ENCODE assay signal across 6 cellular contexts in the genomic region with DNA sequence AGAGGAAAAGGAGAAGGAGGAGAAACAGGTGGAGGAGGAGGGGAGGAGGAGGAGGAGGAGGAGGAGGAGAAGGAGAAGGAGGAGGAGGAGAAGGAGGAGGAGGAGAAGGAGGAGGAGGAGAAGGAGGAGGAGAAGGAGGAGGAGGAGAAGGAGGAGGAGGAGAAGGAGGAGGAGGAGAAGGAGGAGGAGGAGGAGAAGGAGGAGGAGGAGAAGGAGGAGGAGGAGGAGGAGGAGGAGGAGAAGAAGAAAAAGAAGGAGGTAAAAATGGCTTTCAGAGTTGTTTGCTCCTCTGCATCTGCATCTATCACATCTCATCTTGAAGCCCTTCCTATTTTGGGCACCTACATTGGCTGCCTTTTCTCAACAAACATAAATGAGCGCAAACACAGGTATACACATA. TPM values are rescaled to one million over a fixed set of nuclear protein-coding genes. Genes with fewer than 3 reads are reported as not detected.
DNase-seq lines count a peak whose midpoint lies in the region; ATAC-seq and TF ChIP-seq lines count a peak whose summit lies in the region.
"Not testable (repeated sequence)": the region's sequence is repeated elsewhere in the genome, so short reads cannot be mapped to it uniquely, and the experiment has no call there.
"Had no signal": no experiment of that assay in that cellular context is flagged by ENCODE, and none has a peak within 500 bp of the region (broad histone marks: within the 10 kb centered on the region; RNA-seq: fewer than 3 reads in every experiment).

No MANE protein-coding gene starts in this region.

- ATAC-seq in PC-3 = not testable (repeated sequence)
- peak; percentile 24 for ATAC-seq in activated CD8-positive, alpha-beta T cell treated with anti-CD3 and anti-CD28 coated beads for 36 hours

- not testable (repeated sequence) for DNase-seq in PC-3; activated CD8-positive, alpha-beta T cell treated with anti-CD3 and anti-CD28 coated beads for 36 hours; breast epithelium (ENCODE audit: low spot score in 2 of 2); endothelial cell (ENCODE audit: low spot score)

- H3K4me3 ChIP-seq in PC-3 (ENCODE audit: low read length); breast epithelium: not testable (repeated sequence)

- not testable (repeated sequence) for H3K36me3 ChIP-seq in PC-3 (ENCODE audit: low read depth, low read length); breast epithelium

- not testable (repeated sequence) for H3F3A ChIP-seq in PC-3 (ENCODE audit: low read length, unreplicated experiment)

- H3K9ac ChIP-seq in PC-3 (ENCODE audit: low read length) = not testable (repeated sequence)

- not testable (repeated sequence) for H3K4me3 Mint-ChIP-seq in activated CD8-positive, alpha-beta T cell treated with anti-CD3 and anti-CD28 coated beads for 36 hours; endothelial cell (ENCODE audit: unreplicated experiment)

- intact Hi-C loops in PC-3 (cut with micrococcal nuclease); activated CD8-positive, alpha-beta T cell treated with anti-CD3 and anti-CD28 coated beads for 36 hours (cut with micrococcal nuclease); breast epithelium (cut with DNase I; ENCODE audit: low total_unique reads): not testable (repeated sequence)

- TF ChIP-seq POLR2A in breast epithelium (IDR thresholded peaks at IDR 0.05) = not testable (repeated sequence)

- TF ChIP-seq CTCF in 22Rv1 (IDR thresholded peaks at IDR 0.05); PC-3 (conservative IDR thresholded peaks at IDR 0.05; ENCODE audit: low read depth, low read length); activated CD8-positive, alpha-beta T cell treated with anti-CD3 and anti-CD28 coated beads for 36 hours (IDR thresholded peaks at IDR 0.05); breast epithelium (IDR thresholded peaks at IDR 0.05); endothelial cell (IDR thresholded peaks at IDR 0.05; ENCODE audit: unreplicated experiment): not testable (repeated sequence)

- not testable (repeated sequence) for BruUV-seq in PC-3 (replicated peaks; lab: Mats Ljungman, UMichigan)

- not testable (repeated sequence) for H3K79me2 ChIP-seq in PC-3 (ENCODE audit: low read length)

- not testable (repeated sequence) for H3K27ac Mint-ChIP-seq in activated CD8-positive, alpha-beta T cell treated with anti-CD3 and anti-CD28 coated beads for 36 hours
- H3K27ac Mint-ChIP-seq in endothelial cell (ENCODE audit: unreplicated experiment) = peak overlapping the region; percentile 54

- H3K9me3 ChIP-seq in PC-3 (ENCODE audit: low read length); breast epithelium: not testable (repeated sequence)

- H3K9me2 ChIP-seq in PC-3 (replicated peaks; ENCODE audit: low read length) = not testable (repeated sequence)

- H4K20me1 ChIP-seq in PC-3 (ENCODE audit: low read length) = not testable (repeated sequence)

- H3K36me3 Mint-ChIP-seq in activated CD8-positive, alpha-beta T cell treated with anti-CD3 and anti-CD28 coated beads for 36 hours (ENCODE audit: low read depth); endothelial cell (ENCODE audit: low read depth, unreplicated experiment): not testable (repeated sequence)

- CTCF ChIA-PET in PC-3 (lab: Charles Lee); activated CD8-positive, alpha-beta T cell treated with anti-CD3 and anti-CD28 coated beads for 36 hours (lab: Charles Lee): not testable (repeated sequence)

- H3K4me2 ChIP-seq in PC-3 (ENCODE audit: low read length) = not testable (repeated sequence)

- peaks cover 24% of the 10 kb centered on the region for H3K27me3 Mint-ChIP-seq in activated CD8-positive, alpha-beta T cell treated with anti-CD3 and anti-CD28 coated beads for 36 hours
- H3K27me3 Mint-ChIP-seq in endothelial cell (ENCODE audit: unreplicated experiment) = peaks cover 19% of the 10 kb centered on the region

- peak overlapping the region; percentile 67 for H3K27ac ChIP-seq in 22Rv1
- H3K27ac ChIP-seq in PC-3 (ENCODE audit: low read length) = not testable (repeated sequence)
- peak overlapping the region; percentile 55 to 64 for H3K27ac ChIP-seq in breast epithelium

- peak overlapping the region; percentile 48; the same call in 1 of the 2 replicates for H2AFZ ChIP-seq in PC-3 (ENCODE audit: low read length)

- peaks cover 13% of the 10 kb centered on the region for H3K4me1 Mint-ChIP-seq in activated CD8-positive, alpha-beta T cell treated with anti-CD3 and anti-CD28 coated beads for 36 hours (ENCODE audit: low read depth)
- peaks cover 40% of the 10 kb centered on the region for H3K4me1 Mint-ChIP-seq in endothelial cell (ENCODE audit: unreplicated experiment)

- H3K9me3 Mint-ChIP-seq in activated CD8-positive, alpha-beta T cell treated with anti-CD3 and anti-CD28 coated beads for 36 hours; endothelial cell (ENCODE audit: unreplicated experiment): not testable (repeated sequence)

- H3K4me1 ChIP-seq in PC-3 (ENCODE audit: insufficient read depth, low read length); breast epithelium: not testable (repeated sequence)

- not testable (repeated sequence) for H3K27me3 ChIP-seq in PC-3 (ENCODE audit: low read length); breast epithelium

- POLR2A ChIA-PET in PC-3 (lab: Charles Lee; ENCODE audit: unreplicated experiment); activated CD8-positive, alpha-beta T cell treated with anti-CD3 and anti-CD28 coated beads for 36 hours (lab: Charles Lee): not testable (repeated sequence)

RNA-seq across cellular contexts. Expression of gene DOK1, which starts 6.5 kb away (rescaled TPM):
- total RNA-seq in PC-3 (2014; rRNA removed) (4.7 and 6.0 TPM in 2 replicates), breast epithelium (10 to 100 TPM; 11.0 to 33.3 (median 13.1) TPM), endothelial cell (ENCODE audit: unreplicated experiment) (27.8 TPM)
- total RNA-seq in activated CD8-positive, alpha-beta T cell treated with anti-CD3 and anti-CD28 coated beads for 36 hours = 10 to 100 TPM; 15.0 to 16.6 TPM

RNA-seq across cellular contexts. Expression of gene LOXL3, which starts 7.3 kb away (rescaled TPM):
- 5.8 and 12.4 TPM in 2 replicates for total RNA-seq in PC-3 (2014; rRNA removed)
- under 1 TPM; 0.38 to 0.60 TPM for total RNA-seq in activated CD8-positive, alpha-beta T cell treated with anti-CD3 and anti-CD28 coated beads for 36 hours
- total RNA-seq in breast epithelium = 1 to 10 TPM; 3.7 to 7.8 (median 6.6) TPM
- 10.0 TPM for total RNA-seq in endothelial cell (ENCODE audit: unreplicated experiment)

RNA-seq across cellular contexts. Expression of gene HTRA2, which starts 31.3 kb away (rescaled TPM):
- total RNA-seq in PC-3 (2014; rRNA removed) = 71.8 and 77.5 TPM in 2 replicates
- total RNA-seq in activated CD8-positive, alpha-beta T cell treated with anti-CD3 and anti-CD28 coated beads for 36 hours = 10 to 100 TPM; 42.0 to 45.0 TPM
- 10 to 100 TPM; 32.1 to 34.5 (median 32.5) TPM for total RNA-seq in breast epithelium
- total RNA-seq in endothelial cell (ENCODE audit: unreplicated experiment) = 44.3 TPM

RNA-seq across cellular contexts. Expression of gene AUP1, which starts 31.5 kb away (rescaled TPM):
- total RNA-seq in PC-3 (2014; rRNA removed) = 218 and 233 TPM in 2 replicates
- 10 to 100 TPM; 90.8 to 92.7 TPM for total RNA-seq in activated CD8-positive, alpha-beta T cell treated with anti-CD3 and anti-CD28 coated beads for 36 hours
- total RNA-seq in breast epithelium = 100 to 1,000 TPM; 108 to 130 (median 128) TPM
- 117 TPM for total RNA-seq in endothelial cell (ENCODE audit: unreplicated experiment)

RNA-seq across cellular contexts. Expression of gene DQX1, which starts 35.0 kb away (rescaled TPM):
- total RNA-seq in PC-3 (2014; rRNA removed) = 0.07 and 0.63 TPM in 2 replicates
- under 1 TPM; 0.50 to 0.96 TPM for total RNA-seq in activated CD8-positive, alpha-beta T cell treated with anti-CD3 and anti-CD28 coated beads for 36 hours
- under 1 TPM in 1 of 3 donors, not detected in 2; 0.66 TPM for total RNA-seq in breast epithelium
- total RNA-seq in endothelial cell (ENCODE audit: unreplicated experiment) = 3.5 TPM
- total RNA-seq: GM23248 had no signal
